ENCODE assay signal across 9 cellular contexts in the genomic region with DNA sequence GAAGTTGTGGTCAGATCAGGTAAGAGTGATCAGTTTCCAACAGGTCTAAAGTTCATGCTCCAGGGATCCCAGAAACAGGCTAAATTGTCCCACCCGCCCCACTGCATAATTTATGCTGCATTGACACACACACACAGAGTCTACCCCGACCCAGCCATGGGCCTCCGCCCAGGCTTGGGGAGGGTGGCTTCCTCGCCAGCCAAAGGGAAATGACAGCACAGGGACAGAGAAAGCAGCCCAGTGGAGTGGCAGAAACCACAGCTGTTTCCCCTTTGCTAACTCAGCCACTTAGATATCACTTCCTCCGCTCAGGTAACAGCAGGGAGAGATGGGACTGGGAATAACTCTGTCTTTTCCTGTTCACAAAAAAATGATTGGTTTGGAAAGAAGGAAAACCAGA. TPM values are rescaled to one million over a fixed set of nuclear protein-coding genes. Genes with fewer than 3 reads are reported as not detected.
DNase-seq lines count a peak whose midpoint lies in the region; ATAC-seq and TF ChIP-seq lines count a peak whose summit lies in the region.
"Had no signal": no experiment of that assay in that cellular context is flagged by ENCODE, and none has a peak within 500 bp of the region (broad histone marks: within the 10 kb centered on the region; RNA-seq: fewer than 3 reads in every experiment).

No MANE protein-coding gene starts in this region.

- TF ChIP-seq POLR2A in right lobe of liver (IDR thresholded peaks at IDR 0.05): no peak

- intact Hi-C loops in CD4-positive, alpha-beta T cell (cut with DNase I, micrococcal nuclease): no loop called here
- intact Hi-C loops in right lobe of liver (cut with DNase I): no loop called here
- intact Hi-C loops in head of caudate nucleus (cut with DNase I): no loop called here

- no peak overlapping the region for H3K27ac ChIP-seq in CD4-positive, alpha-beta T cell (ENCODE audit: low read depth, low read length)
- H3K27ac ChIP-seq in right lobe of liver: no peak overlapping the region

- no peaks in the 10 kb centered on the region for H3K9me3 Mint-ChIP-seq in CD4-positive, alpha-beta T cell

- H3K4me1 ChIP-seq in right lobe of liver: peaks cover 0 to 7% (median 0%) of the 10 kb centered on the region in 4 donors

- peak; percentile 97 for ATAC-seq in CD4-positive, alpha-beta T cell (ENCODE audit: poor library complexity)
- peak; percentile 79 for ATAC-seq in HG03095 (IDR thresholded peaks at IDR 0.05; ENCODE audit: unreplicated experiment)
- peak; percentile 50 to 76 (median 68) for ATAC-seq in right lobe of liver

- 55% methylated on average over 5 of the region's 5 CpGs for WGBS in right lobe of liver (ENCODE audit: insufficient coverage, low coverage, low lambda C conversion rate, missing lambda C conversion rate)

- H3K4me1 Mint-ChIP-seq in CD4-positive, alpha-beta T cell (ENCODE audit: low read depth): peaks cover 29% of the 10 kb centered on the region

- H3K27me3 Mint-ChIP-seq in CD4-positive, alpha-beta T cell: peaks cover 12% of the 10 kb centered on the region

- H3K4me3 Mint-ChIP-seq in CD4-positive, alpha-beta T cell: peak overlapping the region; percentile 62

- peak overlapping the region; percentile 68 for H3K27ac Mint-ChIP-seq in CD4-positive, alpha-beta T cell

- CTCF ChIA-PET in CD4-positive, alpha-beta T cell (lab: Charles Lee): no interaction called here

- no peaks in the 10 kb centered on the region for H3K27me3 ChIP-seq in CD4-positive, alpha-beta T cell (ENCODE audit: control insufficient read depth, insufficient read depth, low read length)
- H3K27me3 ChIP-seq in right lobe of liver: no peaks in the 10 kb centered on the region

- no peaks in the 10 kb centered on the region for H3K36me3 ChIP-seq in right lobe of liver

- no peaks in the 10 kb centered on the region for H3K9me3 ChIP-seq in CD4-positive, alpha-beta T cell (ENCODE audit: control insufficient read depth, low read length)
- H3K9me3 ChIP-seq in right lobe of liver: no peaks in the 10 kb centered on the region

- no peaks in the 10 kb centered on the region for H3K36me3 Mint-ChIP-seq in CD4-positive, alpha-beta T cell (ENCODE audit: low read depth)

- H3K4me3 ChIP-seq in right lobe of liver: no peak overlapping the region

- POLR2A ChIA-PET in CD4-positive, alpha-beta T cell (lab: Charles Lee): no interaction called here

- TF ChIP-seq CTCF in CD4-positive, alpha-beta T cell (IDR thresholded peaks at IDR 0.05): no peak
- TF ChIP-seq CTCF in right lobe of liver (IDR thresholded peaks at IDR 0.05): no peak

- peak in 9 of 10 experiments; percentile 13 to 52 (median 31) for DNase-seq in CD4-positive, alpha-beta T cell
- DNase-seq in activated T-cell treated with anti-CD3 and anti-CD28 coated beads for 4 hours: peak; percentile 7
- DNase-seq in right lobe of liver: no peak
- DNase-seq in NCI-H128 (lab: John Stamatoyannopoulos, UW; ENCODE audit: unreplicated experiment): no peak
- DNase-seq in head of caudate nucleus: no peak
- no peak for DNase-seq in NCI-H82 treated with DMSO at 0.1 percent for 48 hours (lab: John Stamatoyannopoulos, UW; ENCODE audit: unreplicated experiment)
- no peak for DNase-seq in GM19240 (ENCODE audit: insufficient read length, low spot score)
- DNase-seq: DMS79 had no signal

RNA-seq across cellular contexts. Expression of a gene that starts 9.4 kb away (rescaled TPM):
- 1 to 10 TPM; 6.9 to 7.0 TPM for total RNA-seq in CD4-positive, alpha-beta T cell
- 10 to 100 TPM in 3 of 6 experiments, 1 to 10 TPM in 3; 3.0 to 38.3 (median 10.0) TPM for total RNA-seq in right lobe of liver

Comparison
In these comparisons a context has a peak if more than half of its experiments do, and no peak if none do; other contexts are left out.
1. DNase-seq: peak in CD4-positive, alpha-beta T cell (9 of 10) and activated T-cell treated with anti-CD3 and anti-CD28 coated beads for 4 hours (single experiment); none in right lobe of liver (0 of 3), NCI-H128 (single experiment), head of caudate nucleus (0 of 42), NCI-H82 treated with DMSO at 0.1 percent for 48 hours (single experiment) and GM19240 (single experiment).
2. Peak in every context shown above with its lines, with median percentiles within 50 percentile points of each other: ATAC-seq.